In the genomic region with DNA sequence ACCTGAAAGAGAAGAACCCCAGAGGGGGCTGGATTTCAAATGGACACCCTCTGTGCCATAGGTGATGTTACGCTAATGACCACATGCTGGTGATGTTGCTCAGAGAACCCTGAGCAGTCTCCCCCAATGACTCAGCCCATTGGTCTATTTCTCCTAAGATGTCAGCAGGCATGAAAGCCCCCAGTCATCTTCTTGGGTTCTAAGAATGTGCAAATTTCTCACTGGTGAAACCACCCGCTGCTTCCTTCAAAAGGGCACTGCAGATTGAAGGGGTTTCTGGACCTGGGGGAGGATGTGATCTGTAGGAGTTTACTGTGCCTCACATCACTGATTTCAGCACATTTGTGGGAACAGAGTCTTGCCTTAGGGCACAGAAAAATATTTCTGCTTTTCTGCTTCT, we compare ENCODE assay signal across 22 cellular contexts.
"Had no signal": no experiment of that assay in that cellular context is flagged by ENCODE, and none has a peak within 500 bp of the region (broad histone marks: within the 10 kb centered on the region; RNA-seq: fewer than 3 reads in every experiment).

No MANE protein-coding gene starts in this region.

- H3K27ac Mint-ChIP-seq: activated CD4-positive, alpha-beta memory T cell treated with anti-CD3 and anti-CD28 coated beads for 36 hours; activated CD4-positive, alpha-beta T cell treated with anti-CD3 and anti-CD28 coated beads, Interleukin-2, amount 10 ng/mL, durations not matched to agents 7 days and 5 days; activated naive CD8-positive, alpha-beta T cell treated with anti-CD3 and anti-CD28 coated beads, Interleukin-2, amount 10 ng/mL, durations not matched to agents 7 days and 5 days; T-helper 17 cell had no signal

- H3K27me3 Mint-ChIP-seq: activated naive CD8-positive, alpha-beta T cell treated with anti-CD3 and anti-CD28 coated beads, Interleukin-2, amount 10 ng/mL, durations not matched to agents 7 days and 5 days; T-helper 17 cell had no signal

- ATAC-seq: T-helper 17 cell had no signal

- H3K36me3 ChIP-seq: adrenal gland had no signal

- DNase-seq: activated CD4-positive, alpha-beta memory T cell treated with anti-CD3 and anti-CD28 coated beads for 36 hours; activated CD4-positive, alpha-beta T cell treated with anti-CD3 and anti-CD28 coated beads, Interleukin-2, amount 10 ng/mL, durations not matched to agents 7 days and 5 days; activated CD4-positive, CD25-positive, alpha-beta regulatory T cell; activated CD8-positive, alpha-beta memory T cell treated with anti-CD3 and anti-CD28 coated beads, Interleukin-2, amount 50 U/mL, for 48 hours; activated naive CD4-positive, alpha-beta T cell treated with anti-CD3 and anti-CD28 coated beads, Interleukin-2, amount 50 U/mL, for 16 hours; activated naive CD8-positive, alpha-beta T cell treated with anti-CD3 and anti-CD28 coated beads, Interleukin-2, amount 10 ng/mL, durations not matched to agents 7 days and 5 days; activated T-cell treated with anti-CD3 and anti-CD28 coated beads, Interleukin-2, amount 50 U/mL, for 1 hour; adrenal gland; anterior cingulate cortex; cerebellar nuclear complex; Karpas-422; MM.1S; NCI-H1105; NCI-H1436; NCI-H1694 treated with DMSO at 0.1 percent for 48 hours; NCI-H2029 treated with DMSO at 0.1 percent for 48 hours; NCI-H446; NCI-H524; PC-9; SHP77 treated with DMSO at 0.1 percent for 48 hours; T-helper 17 cell; T-helper 9 cell had no signal

- H3K4me3 ChIP-seq: adrenal gland, PC-9 had no signal

- H3K4me3 Mint-ChIP-seq: activated CD4-positive, alpha-beta memory T cell treated with anti-CD3 and anti-CD28 coated beads for 36 hours; activated CD4-positive, alpha-beta T cell treated with anti-CD3 and anti-CD28 coated beads, Interleukin-2, amount 10 ng/mL, durations not matched to agents 7 days and 5 days; activated naive CD8-positive, alpha-beta T cell treated with anti-CD3 and anti-CD28 coated beads, Interleukin-2, amount 10 ng/mL, durations not matched to agents 7 days and 5 days; T-helper 17 cell had no signal

- H3K4me1 Mint-ChIP-seq: activated CD4-positive, alpha-beta T cell treated with anti-CD3 and anti-CD28 coated beads, Interleukin-2, amount 10 ng/mL, durations not matched to agents 7 days and 5 days; activated naive CD8-positive, alpha-beta T cell treated with anti-CD3 and anti-CD28 coated beads, Interleukin-2, amount 10 ng/mL, durations not matched to agents 7 days and 5 days; T-helper 17 cell had no signal

- H3K27ac ChIP-seq: adrenal gland, PC-9 had no signal

- H3K4me2 ChIP-seq: PC-9 had no signal

- H3K9me3 ChIP-seq: adrenal gland had no signal

- H3K4me1 ChIP-seq: adrenal gland had no signal

- H2AFZ ChIP-seq: PC-9 had no signal

- H3K36me3 Mint-ChIP-seq: activated CD4-positive, alpha-beta memory T cell treated with anti-CD3 and anti-CD28 coated beads for 36 hours; activated naive CD8-positive, alpha-beta T cell treated with anti-CD3 and anti-CD28 coated beads, Interleukin-2, amount 10 ng/mL, durations not matched to agents 7 days and 5 days had no signal
